In the genomic region with DNA sequence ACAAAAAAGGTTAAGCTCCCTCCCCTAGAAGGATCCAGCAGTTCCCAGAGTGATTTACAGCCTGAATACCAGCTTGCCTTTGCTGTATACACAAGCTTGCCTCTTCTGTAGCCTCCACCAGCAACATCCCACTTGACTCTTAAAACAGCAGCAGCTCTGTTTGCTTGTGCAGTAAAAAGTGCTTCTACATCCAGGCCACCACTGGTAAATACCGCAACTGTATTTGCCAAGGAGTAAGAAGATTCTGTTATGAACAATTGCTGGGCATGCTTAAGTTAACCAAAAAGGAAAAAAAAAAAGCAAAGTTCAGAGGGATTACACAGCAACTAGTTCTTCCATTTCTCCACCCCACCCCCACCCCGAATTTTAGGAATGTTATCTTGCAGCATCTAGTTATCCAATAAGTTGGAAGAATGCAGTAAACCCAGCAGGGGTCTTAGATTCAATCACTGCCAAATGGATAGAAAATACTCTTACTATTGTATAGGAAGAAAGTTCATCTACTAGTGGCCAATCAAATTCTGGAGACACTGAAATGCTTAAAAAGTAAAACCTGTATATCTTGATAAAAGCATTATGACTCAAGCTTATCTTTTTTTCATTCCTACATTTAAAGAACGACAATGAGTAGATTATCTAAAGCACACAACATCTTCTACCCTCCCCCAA, we compare ENCODE assay signal across 13 cellular contexts. TPM values are rescaled to one million over a fixed set of nuclear protein-coding genes. Genes with fewer than 3 reads are reported as not detected.
DNase-seq lines count a peak whose midpoint lies in the region; ATAC-seq and TF ChIP-seq lines count a peak whose summit lies in the region.
"Had no signal": no experiment of that assay in that cellular context is flagged by ENCODE, and none has a peak within 500 bp of the region (broad histone marks: within the 10 kb centered on the region; RNA-seq: fewer than 3 reads in every experiment).

No MANE protein-coding gene starts in this region.

- H3K4me3 Mint-ChIP-seq in WTC11, result peak overlapping the region; percentile 95
- no peak overlapping the region for H3K4me3 Mint-ChIP-seq in stimulated activated naive B cell treated with anti-CD40 and anti-IgM and Interleukin-4, amounts not matched to agents 10 μg/mL and 1 μg/mL and 100 μg/mL, for 72 hours
- H3K4me3 Mint-ChIP-seq: activated naive CD8-positive, alpha-beta T cell; B cell had no signal

- H3K9me3 Mint-ChIP-seq in WTC11, result no peaks in the 10 kb centered on the region
- H3K9me3 Mint-ChIP-seq in stimulated activated naive B cell treated with anti-CD40 and anti-IgM and Interleukin-4, amounts not matched to agents 10 μg/mL and 1 μg/mL and 100 μg/mL, for 72 hours, result no peaks in the 10 kb centered on the region

- TF ChIP-seq CTCF in A673 (conservative IDR thresholded peaks at IDR 0.05; ENCODE audit: low read depth, low read length), result no peak
- no peak for TF ChIP-seq CTCF in WTC11 (IDR thresholded peaks at IDR 0.05)
- TF ChIP-seq CTCF in vagina (IDR thresholded peaks at IDR 0.05), result no peak

- peaks cover 40% of the 10 kb centered on the region for H3K4me1 ChIP-seq in A673 (ENCODE audit: insufficient read depth, low read length, poor library complexity, severe bottlenecking)
- H3K4me1 ChIP-seq in iPS-20b (ENCODE audit: insufficient read depth, low read length), result peaks cover 30% of the 10 kb centered on the region
- H3K4me1 ChIP-seq in vagina, result peaks cover 25% of the 10 kb centered on the region

- POLR2A ChIA-PET in A673 (lab: Charles Lee; ENCODE audit: low non-redundant PET) (interaction anchor here (0.6 kb wide), 1 partner anchor 28 kb away, joined by 3 read pairs; no protein-coding TSS in a partner anchor), HEK293T (lab: Yijun Ruan, JAX) (no interaction called here), WTC11 (lab: Charles Lee) (interaction anchor here (0.5 to 1.3 kb wide), 2 partner anchors 13 to 301 kb away, joined by 3 read pairs; no protein-coding TSS in a partner anchor)

- H3K27me3 Mint-ChIP-seq in WTC11 (ENCODE audit: low read depth), result no peaks in the 10 kb centered on the region
- peaks cover 51% of the 10 kb centered on the region in 2 donors for H3K27me3 Mint-ChIP-seq in stimulated activated naive B cell treated with anti-CD40 and anti-IgM and Interleukin-4, amounts not matched to agents 10 μg/mL and 1 μg/mL and 100 μg/mL, for 72 hours

- CTCF ChIA-PET in A673 (lab: Charles Lee), result interaction anchor here (0.9 kb wide), 1 partner anchor 96 kb away, joined by 3 read pairs; no protein-coding TSS in a partner anchor
- CTCF ChIA-PET in HEK293T (lab: Yijun Ruan, JAX), result interaction anchor here (1.0 kb wide), 1 partner anchor 97 kb away, joined by 3 read pairs; no protein-coding TSS in a partner anchor
- CTCF ChIA-PET in WTC11 (lab: Charles Lee), result interaction anchor here (0.8 to 1.8 kb wide), 2 partner anchors 30 to 97 kb away, joined by 3 to 7 read pairs; no protein-coding TSS in a partner anchor

- H3K4me3 ChIP-seq in A673 (ENCODE audit: low read depth, low read length, poor library complexity, severe bottlenecking), result peak overlapping the region; percentile 25
- H3K4me3 ChIP-seq in iPS-20b (ENCODE audit: low read length), result peak overlapping the region; percentile 83
- H3K4me3 ChIP-seq in vagina, result no peak overlapping the region

- H3K4me1 Mint-ChIP-seq in WTC11, result peaks cover 65% of the 10 kb centered on the region
- peaks cover 7 to 21% of the 10 kb centered on the region in 2 donors for H3K4me1 Mint-ChIP-seq in stimulated activated naive B cell treated with anti-CD40 and anti-IgM and Interleukin-4, amounts not matched to agents 10 μg/mL and 1 μg/mL and 100 μg/mL, for 72 hours

- peak; percentile 86 for DNase-seq in A673 (ENCODE audit: low spot score)
- DNase-seq in HEK293T (ENCODE audit: extremely low spot score), result peak; percentile 46
- DNase-seq in WTC11 (ENCODE audit: low spot score), result no peak
- DNase-seq in stimulated activated naive B cell treated with anti-CD40 and anti-IgM and Interleukin-4, amounts not matched to agents 10 μg/mL and 1 μg/mL and 100 μg/mL, for 72 hours, result no peak
- no peak for DNase-seq in stimulated activated CD4-positive, alpha-beta T cell treated with anti-CD3 and anti-CD28 coated beads, Interleukin-1b, Interleukin-23, amount 100 ng/mL, for 48 hours
- DNase-seq in vagina (ENCODE audit: extremely low spot score in 2 of 2), result no peak
- DNase-seq: NCI-H524 treated with DMSO at 0.1 percent for 48 hours; Right ventricle myocardium superior; stimulated activated CD4-positive, alpha-beta T cell treated with anti-CD3 and anti-CD28 coated beads, Interleukin-2, amount 100 ng/mL, for 24 hours had no signal

- BruUV-seq in A673 (replicated peaks; lab: Mats Ljungman, UMichigan), result no TSS peak

- ATAC-seq in WTC11 (no peak), GM18511 (IDR thresholded peaks at IDR 0.05; ENCODE audit: unreplicated experiment) (no peak)
- ATAC-seq in stimulated activated naive B cell treated with anti-CD40 and anti-IgM and Interleukin-4, amounts not matched to agents 10 μg/mL and 1 μg/mL and 100 μg/mL, for 72 hours (replicated peaks), result no peak

- H3K9me3 ChIP-seq in A673 (ENCODE audit: low read depth, low read length, poor library complexity, severe bottlenecking), result no peaks in the 10 kb centered on the region
- H3K9me3 ChIP-seq in iPS-20b (ENCODE audit: insufficient read depth, low read depth, low read length), result no peaks in the 10 kb centered on the region
- H3K9me3 ChIP-seq in vagina, result no peaks in the 10 kb centered on the region

- no peak for TF ChIP-seq POLR2A in vagina (IDR thresholded peaks at IDR 0.05)

- H3K9ac ChIP-seq in iPS-20b (ENCODE audit: low read depth, low read length), result peak overlapping the region; percentile 99

- intact Hi-C loops in A673 (cut with micrococcal nuclease; ENCODE audit: unreplicated experiment) (loop anchor here (2.0 kb wide), 1 partner anchor 157 kb away; no protein-coding TSS in a partner anchor), vagina (cut with DNase I) (no loop called here)

- peak overlapping the region; percentile 97 for H3K27ac Mint-ChIP-seq in WTC11
- H3K27ac Mint-ChIP-seq in stimulated activated naive B cell treated with anti-CD40 and anti-IgM and Interleukin-4, amounts not matched to agents 10 μg/mL and 1 μg/mL and 100 μg/mL, for 72 hours, result no peak overlapping the region
- H3K27ac Mint-ChIP-seq: activated naive CD8-positive, alpha-beta T cell; B cell had no signal

- peak overlapping the region; percentile 89 for H3K27ac ChIP-seq in A673 (ENCODE audit: low read depth, low read length, poor library complexity, severe bottlenecking)
- H3K27ac ChIP-seq in iPS-20b (ENCODE audit: low read length), result peak overlapping the region; percentile 38
- no peak overlapping the region for H3K27ac ChIP-seq in vagina

- H3K27me3 ChIP-seq in A673 (replicated peaks; ENCODE audit: insufficient read depth, low read depth, low read length, poor library complexity) (no peaks in the 10 kb centered on the region), iPS-20b (ENCODE audit: insufficient read depth, low read length) (no peaks in the 10 kb centered on the region), vagina (peaks cover 11% of the 10 kb centered on the region)

- H3K36me3 ChIP-seq in A673 (ENCODE audit: insufficient read depth, low read length, poor library complexity, severe bottlenecking), result no peaks in the 10 kb centered on the region
- peaks cover 46% of the 10 kb centered on the region for H3K36me3 ChIP-seq in iPS-20b (ENCODE audit: insufficient read depth, low read depth, low read length)
- H3K36me3 ChIP-seq in vagina, result no peaks in the 10 kb centered on the region

- H3K36me3 Mint-ChIP-seq in WTC11, result peaks cover 25% of the 10 kb centered on the region
- no peaks in the 10 kb centered on the region for H3K36me3 Mint-ChIP-seq in stimulated activated naive B cell treated with anti-CD40 and anti-IgM and Interleukin-4, amounts not matched to agents 10 μg/mL and 1 μg/mL and 100 μg/mL, for 72 hours
- H3K36me3 Mint-ChIP-seq: activated naive CD8-positive, alpha-beta T cell had no signal

TF ChIP-seq in HEK293T, 16 proteins besides CTCF, POLR2A, EP300 and RAD21 (continues in another document):
- no peak for TF ChIP-seq SUZ12 (IDR thresholded peaks at IDR 0.05)
- no peak for TF ChIP-seq TARDBP (IDR thresholded peaks at IDR 0.05)
- peak; percentile 91 for TF ChIP-seq PKNOX1 (IDR thresholded peaks at IDR 0.05)
- no peak for TF ChIP-seq ELF4 (IDR thresholded peaks at IDR 0.05)
- TF ChIP-seq FOXK2 (IDR thresholded peaks at IDR 0.05), result peak; percentile 62; the same call in 1 of the 2 replicates
- TF ChIP-seq BHLHE40 (IDR thresholded peaks at IDR 0.05; ENCODE audit: borderline replicate concordance), result no peak
- no peak for TF ChIP-seq L3MBTL2 (conservative IDR thresholded peaks at IDR 0.05)
- peak; percentile 85 for TF ChIP-seq CTBP1 (IDR thresholded peaks at IDR 0.05; ENCODE audit: borderline replicate concordance)

TF ChIP-seq in WTC11, 78 proteins besides CTCF, POLR2A, EP300 and RAD21:
- TF ChIP-seq NFE2L1 (CRISPR knock-in tag; IDR thresholded peaks at IDR 0.05) (0 out of 2 replicates have a peak, but pooled peaks have one; percentile 40), EMX1 (CRISPR knock-in tag; IDR thresholded peaks at IDR 0.05) (no peak)

RNA-seq across cellular contexts. Expression of gene SALL4, which starts 4.8 kb away (rescaled TPM):
- total RNA-seq in A673 (2021), result 17.7 and 18.4 TPM in 2 replicates
- total RNA-seq in WTC11 (2021), result 156 to 204 TPM (median 203 TPM) in 3 replicates
- not detected for total RNA-seq in vagina
- total RNA-seq: B cell had no signal

RNA-seq across cellular contexts. Expression of gene ATP9A, which starts 29.3 kb away (rescaled TPM):
- 31.2 and 34.8 TPM in 2 replicates for total RNA-seq in A673 (2021)
- total RNA-seq in WTC11 (2021), result 5.0 to 5.4 TPM (median 5.0 TPM) in 3 replicates
- 35.8 TPM for total RNA-seq in vagina

Comparison
In these comparisons a context has a peak if more than half of its experiments do, and no peak if none do; other contexts are left out.
1. DNase-seq: peak in A673 (single experiment) and HEK293T (single experiment); none in WTC11 (single experiment), stimulated activated naive B cell treated with anti-CD40 and anti-IgM and Interleukin-4, amounts not matched to agents 10 μg/mL and 1 μg/mL and 100 μg/mL, for 72 hours (single experiment), stimulated activated CD4-positive, alpha-beta T cell treated with anti-CD3 and anti-CD28 coated beads, Interleukin-1b, Interleukin-23, amount 100 ng/mL, for 48 hours (single experiment) and vagina (0 of 2).
2. H3K4me3 ChIP-seq: peak in A673 (single experiment) and iPS-20b (single experiment); none in vagina (0 of 2).
3. RNA of gene SALL4, which starts 4.8 kb away (total RNA-seq): 156 to 204 TPM in WTC11 and 17.7 to 18.4 TPM in A673; not detected in vagina (single experiment); every median in the first group is over 10 times any median in the second.